ENCODE assay signal across 20 cellular contexts in the genomic region with DNA sequence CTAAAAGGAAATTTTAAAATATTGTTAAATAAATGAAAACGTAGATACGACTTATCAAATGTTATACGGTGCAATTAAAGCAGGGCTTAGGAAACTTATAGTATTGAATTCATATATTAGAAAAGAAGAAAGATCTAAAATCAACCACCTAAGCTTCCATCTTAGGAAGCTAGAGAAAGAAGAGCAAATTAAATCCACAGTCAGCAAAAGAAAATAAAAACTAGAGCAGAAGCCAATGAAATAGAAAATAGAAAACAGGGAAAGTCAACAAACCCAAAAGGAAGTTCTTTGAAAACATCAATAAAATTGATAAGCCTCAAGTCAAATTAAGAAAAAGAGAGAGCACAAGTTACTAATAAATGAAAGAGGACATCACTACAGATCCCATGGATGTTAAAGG.
DNase-seq lines count a peak whose midpoint lies in the region; ATAC-seq, FAIRE-seq and TF ChIP-seq lines count a peak whose summit lies in the region.
"Had no signal": no experiment of that assay in that cellular context is flagged by ENCODE, and none has a peak within 500 bp of the region (broad histone marks: within the 10 kb centered on the region; RNA-seq: fewer than 3 reads in every experiment).

No MANE protein-coding gene starts in this region.

- H3K4me2 ChIP-seq in A549 = no peak overlapping the region
- H3K4me2 ChIP-seq in K562 (ENCODE audit: insufficient read depth, low read length) = no peak overlapping the region
- H3K4me2 ChIP-seq: GM23338 had no signal

- no peak for TF ChIP-seq CTCF in A549 (IDR thresholded peaks at IDR 0.05)
- no peak for TF ChIP-seq CTCF in Caco-2 (IDR thresholded peaks at IDR 0.05; ENCODE audit: insufficient read depth in 1 of 2, low read depth in 1 of 2, low read length in 1 of 2, severe bottlenecking in 1 of 2, unreplicated experiment in 1 of 2)
- TF ChIP-seq CTCF in K562 (IDR thresholded peaks at IDR 0.05 in 2 of 3, conservative IDR thresholded peaks at IDR 0.05 in 1 of 3; ENCODE audit: insufficient read depth in 2 of 3, low read depth in 1 of 3, low read length in 3 of 3) = no peak

- CTCF ChIA-PET in A549 (lab: Yijun Ruan, JAX) = interaction anchor here (1.0 kb wide), 1 partner anchor 10 kb away, joined by 4 read pairs; no protein-coding TSS in a partner anchor
- CTCF ChIA-PET in Caco-2 (lab: Charles Lee) = no interaction called here
- CTCF ChIA-PET in K562 (lab: Yijun Ruan, JAX; ENCODE audit: low intra/inter-chr PET ratio) = no interaction called here

- no peaks in the 10 kb centered on the region for H3K79me2 ChIP-seq in K562 (ENCODE audit: control insufficient read depth, insufficient read depth, low read length)

- ATAC-seq in activated T-cell treated with anti-CD3 and anti-CD28 coated beads, Interleukin-2, amount 50 U/mL, for 72 hours (replicated peaks in 1 of 2) = no peak
- no peak for ATAC-seq in activated T-cell treated with anti-CD3 and anti-CD28 coated beads, Interleukin-2, amount 50 U/mL, for 4 hours
- ATAC-seq in A549 (no peak), K562 (no peak), HG03439 (IDR thresholded peaks at IDR 0.05; ENCODE audit: unreplicated experiment) (no peak)
- ATAC-seq: CD8-positive, alpha-beta T cell; GM12878; GM23338; HCT116 had no signal

- H3K4me3 ChIP-seq in A549 (no peak overlapping the region), Caco-2 (ENCODE audit: low read depth, low read length) (no peak overlapping the region), K562 (no peak overlapping the region)
- H3K4me3 ChIP-seq: GM12878, GM23338 had no signal

- H3K36me3 ChIP-seq in Caco-2 (ENCODE audit: control insufficient read depth, insufficient read depth, low read length) (no peaks in the 10 kb centered on the region), K562 (ENCODE audit: control insufficient read depth, insufficient read depth, low read length) (no peaks in the 10 kb centered on the region; the same call in 2 of the 3 replicates)

- H3K27ac ChIP-seq in A549 (no peak overlapping the region), K562 (ENCODE audit: extremely low read depth, low read depth, low read length) (no peak overlapping the region)

- no peak for FAIRE-seq in A549 (lab: Jason Lieb, UNC)
- no peak for FAIRE-seq in K562 (lab: Jason Lieb, UNC)
- FAIRE-seq: D721Med, GM12878, GM19239 had no signal

- H3K27me3 Mint-ChIP-seq in activated T-cell treated with anti-CD3 and anti-CD28 coated beads, Interleukin-2, amount 50 U/mL, for 72 hours (ENCODE audit: low read depth) = no peaks in the 10 kb centered on the region
- H3K27me3 Mint-ChIP-seq in activated T-cell treated with anti-CD3 and anti-CD28 coated beads, Interleukin-2, amount 50 U/mL, for 4 hours (ENCODE audit: low read depth) = no peaks in the 10 kb centered on the region
- H3K27me3 Mint-ChIP-seq in Caco-2 (ENCODE audit: insufficient read depth, unreplicated experiment) = no peaks in the 10 kb centered on the region

- TF ChIP-seq POLR2A in A549 (IDR thresholded peaks at IDR 0.05; ENCODE audit: low read length) (no peak), K562 (conservative IDR thresholded peaks at IDR 0.05) (no peak)

- POLR2A ChIA-PET in A549 (lab: Yijun Ruan, JAX) = no interaction called here
- POLR2A ChIA-PET in Caco-2 (lab: Charles Lee) = no interaction called here
- POLR2A ChIA-PET in K562 (lab: Yijun Ruan, JAX) = no interaction called here

- H3K9me3 ChIP-seq in A549 (no peaks in the 10 kb centered on the region), Caco-2 (no peaks in the 10 kb centered on the region), K562 (replicated peaks; ENCODE audit: control insufficient read depth, insufficient read depth, low read depth, low read length) (no peaks in the 10 kb centered on the region)

- no peak for DNase-seq in activated T-cell treated with anti-CD3 and anti-CD28 coated beads, Interleukin-2, amount 50 U/mL, for 72 hours
- DNase-seq in activated T-cell treated with anti-CD3 and anti-CD28 coated beads, Interleukin-2, amount 50 U/mL, for 4 hours = no peak
- DNase-seq in A549 (ENCODE audit: low read depth in 1 of 2, low spot score in 1 of 2) (no peak), Caco-2 (no peak), K562 (ENCODE audit: extremely low read depth in 1 of 4, low spot score in 3 of 4) (no peak), dermis blood vessel endothelial cell (no peak)
- DNase-seq: 8988T; C1 segment of cervical spinal cord; CD8-positive, alpha-beta T cell; DMS 273 treated with DMSO at 0.1 percent for 48 hours; DMS79; EL; GDM1; H9 had no signal

- in situ Hi-C loops in K562 (cut with MboI) = no loop called here

- no peak overlapping the region for H3K9ac ChIP-seq in K562 (ENCODE audit: insufficient read depth in 1 of 2, low read depth in 2 of 2, low read length in 2 of 2)

- TF ChIP-seq RAD21 in A549 (conservative IDR thresholded peaks at IDR 0.05 in 1 of 2, IDR thresholded peaks at IDR 0.05 in 1 of 2) = no peak
- no peak for TF ChIP-seq RAD21 in K562 (CRISPR knock-in tag; conservative IDR thresholded peaks at IDR 0.05 in 1 of 2, IDR thresholded peaks at IDR 0.05 in 1 of 2)

- peak overlapping the region; percentile 66 for H3K27ac Mint-ChIP-seq in activated T-cell treated with anti-CD3 and anti-CD28 coated beads, Interleukin-2, amount 50 U/mL, for 72 hours
- H3K27ac Mint-ChIP-seq in Caco-2 (ENCODE audit: unreplicated experiment) = peak overlapping the region; percentile 15
- H3K27ac Mint-ChIP-seq: CD8-positive, alpha-beta T cell; GM23338; H9 had no signal

- H3K4me1 Mint-ChIP-seq in activated T-cell treated with anti-CD3 and anti-CD28 coated beads, Interleukin-2, amount 50 U/mL, for 72 hours (ENCODE audit: low read depth) = no peaks in the 10 kb centered on the region
- peaks cover 2% of the 10 kb centered on the region for H3K4me1 Mint-ChIP-seq in activated T-cell treated with anti-CD3 and anti-CD28 coated beads, Interleukin-2, amount 50 U/mL, for 4 hours (ENCODE audit: low read depth)
- H3K4me1 Mint-ChIP-seq in Caco-2 (ENCODE audit: low read depth, unreplicated experiment) = no peaks in the 10 kb centered on the region

- H3K4me3 Mint-ChIP-seq in activated T-cell treated with anti-CD3 and anti-CD28 coated beads, Interleukin-2, amount 50 U/mL, for 72 hours = no peak overlapping the region
- no peak overlapping the region for H3K4me3 Mint-ChIP-seq in activated T-cell treated with anti-CD3 and anti-CD28 coated beads, Interleukin-2, amount 50 U/mL, for 4 hours
- H3K4me3 Mint-ChIP-seq in Caco-2 (ENCODE audit: unreplicated experiment) = no peak overlapping the region
- H3K4me3 Mint-ChIP-seq: CD8-positive, alpha-beta T cell; GM23338; H9 had no signal

- H2AFZ ChIP-seq in K562 (ENCODE audit: low read depth, low read length) = no peak overlapping the region
- H2AFZ ChIP-seq: GM23338 had no signal

- WGBS in A549 (ENCODE audit: missing lambda C conversion rate) = 97% methylated on average over 3 of the region's 3 CpGs
- 96% methylated on average over 3 of the region's 3 CpGs for WGBS in K562 (ENCODE audit: insufficient coverage, low coverage, missing lambda C conversion rate)

- H3K9me1 ChIP-seq in K562 (ENCODE audit: control insufficient read depth, insufficient read depth, low read length) = no peaks in the 10 kb centered on the region

- no peaks in the 10 kb centered on the region for H3K27me3 ChIP-seq in Caco-2 (replicated peaks; ENCODE audit: control insufficient read depth, insufficient read depth, low read length)
- no peaks in the 10 kb centered on the region for H3K27me3 ChIP-seq in K562 (ENCODE audit: control insufficient read depth in 2 of 2, insufficient read depth in 2 of 2, low read length in 2 of 2)

- no peaks in the 10 kb centered on the region for H4K20me1 ChIP-seq in K562 (replicated peaks; ENCODE audit: control insufficient read depth, insufficient read depth, low read length)

- no peaks in the 10 kb centered on the region for H3K9me3 Mint-ChIP-seq in activated T-cell treated with anti-CD3 and anti-CD28 coated beads, Interleukin-2, amount 50 U/mL, for 72 hours
- H3K9me3 Mint-ChIP-seq in activated T-cell treated with anti-CD3 and anti-CD28 coated beads, Interleukin-2, amount 50 U/mL, for 4 hours = no peaks in the 10 kb centered on the region
- H3K9me3 Mint-ChIP-seq in Caco-2 (ENCODE audit: unreplicated experiment) = no peaks in the 10 kb centered on the region
- H3K9me3 Mint-ChIP-seq: CD8-positive, alpha-beta T cell; GM23338; H9 had no signal

- BruUV-seq in Caco-2 (replicated peaks; lab: Mats Ljungman, UMichigan) (no TSS peak), K562 (replicated peaks; lab: Mats Ljungman, UMichigan) (no TSS peak)

- peaks cover 2 to 25% of the 10 kb centered on the region in 2 donors for H3K36me3 Mint-ChIP-seq in activated T-cell treated with anti-CD3 and anti-CD28 coated beads, Interleukin-2, amount 50 U/mL, for 72 hours (ENCODE audit: insufficient read depth in 2 of 2)
- H3K36me3 Mint-ChIP-seq in activated T-cell treated with anti-CD3 and anti-CD28 coated beads, Interleukin-2, amount 50 U/mL, for 4 hours (ENCODE audit: insufficient read depth) = peaks cover 18% of the 10 kb centered on the region
- H3K36me3 Mint-ChIP-seq in Caco-2 (ENCODE audit: insufficient read depth, unreplicated experiment) = peaks cover 4% of the 10 kb centered on the region

- no peaks in the 10 kb centered on the region for H3K4me1 ChIP-seq in A549
- no peaks in the 10 kb centered on the region for H3K4me1 ChIP-seq in Caco-2
- no peaks in the 10 kb centered on the region for H3K4me1 ChIP-seq in K562 (replicated peaks in 1 of 2; ENCODE audit: control insufficient read depth in 2 of 2, insufficient read depth in 2 of 2, low read length in 2 of 2)

- intact Hi-C loops in Caco-2 (cut with micrococcal nuclease; ENCODE audit: unreplicated experiment) = no loop called here
- intact Hi-C loops in K562 (cut with micrococcal nuclease) = no loop called here

- TF ChIP-seq EP300 in A549 (IDR thresholded peaks at IDR 0.05) (no peak), K562 (IDR thresholded peaks at IDR 0.05; ENCODE audit: low read length) (no peak)

TF ChIP-seq in A549, 52 proteins besides CTCF, POLR2A, EP300 and RAD21 (continues in another document):
- TF ChIP-seq GATA3 (IDR thresholded peaks at IDR 0.05; ENCODE audit: borderline replicate concordance) = no peak
- TF ChIP-seq, protein P1, sequence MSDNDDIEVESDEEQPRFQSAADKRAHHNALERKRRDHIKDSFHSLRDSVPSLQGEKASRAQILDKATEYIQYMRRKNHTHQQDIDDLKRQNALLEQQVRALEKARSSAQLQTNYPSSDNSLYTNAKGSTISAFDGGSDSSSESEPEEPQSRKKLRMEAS (IDR thresholded peaks at IDR 0.05) = no peak
- TF ChIP-seq EHMT2 (IDR thresholded peaks at IDR 0.05; ENCODE audit: low read depth) = no peak

TF ChIP-seq in K562, 482 proteins besides CTCF, POLR2A, EP300 and RAD21 (continues in another document):
- TF ChIP-seq C11orf30 (IDR thresholded peaks at IDR 0.05; ENCODE audit: low read depth) (peak; percentile 38; the same call in 1 of the 2 replicates), ZNF316 (IDR thresholded peaks at IDR 0.05) (peak; percentile 71)
